Comparison of ENCODE assay signal across 18 cellular contexts in the genomic region with DNA sequence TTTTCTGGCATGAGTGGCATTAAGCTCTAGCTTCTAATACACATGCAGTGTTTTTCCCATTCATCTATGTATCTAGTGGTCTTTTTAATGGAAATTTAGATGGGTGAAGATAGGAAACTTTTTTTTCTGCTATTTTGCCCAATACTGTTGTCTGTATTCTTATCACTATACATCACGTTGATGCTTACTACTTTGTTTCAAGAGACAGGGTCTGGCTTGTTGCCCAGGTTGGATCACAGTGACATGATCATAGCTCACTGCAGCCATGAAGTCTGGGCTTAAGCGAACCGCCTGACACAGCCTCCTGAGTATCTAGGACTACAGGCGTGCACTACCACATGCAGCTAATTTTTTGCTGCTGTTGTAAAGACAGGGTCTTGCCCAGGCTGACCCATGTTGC.
DNase-seq lines count a peak whose midpoint lies in the region; ATAC-seq and TF ChIP-seq lines count a peak whose summit lies in the region.
"Had no signal": no experiment of that assay in that cellular context is flagged by ENCODE, and none has a peak within 500 bp of the region (broad histone marks: within the 10 kb centered on the region; RNA-seq: fewer than 3 reads in every experiment).

No MANE protein-coding gene starts in this region.

- H3K4me1 Mint-ChIP-seq in type B pancreatic cell (ENCODE audit: unreplicated experiment) = no peaks in the 10 kb centered on the region
- H3K4me1 Mint-ChIP-seq: activated naive CD4-positive, alpha-beta T cell treated with anti-CD3 and anti-CD28 coated beads, Interleukin-2, amount 10 ng/mL, durations not matched to agents 7 days and 5 days had no signal

- in situ Hi-C loops in GM13977 (cut with MboI; ENCODE audit: low pct_unique_long_range_greater_than_20kb, low sequenced_read_pairs, unreplicated experiment) = no loop called here

- no peaks in the 10 kb centered on the region for H3K9me3 Mint-ChIP-seq in type B pancreatic cell
- H3K9me3 Mint-ChIP-seq: memory B cell; T-helper 2 cell treated with Interferon-gamma antibody and Interleukin-4, amounts not matched to agents 5 μg/mL and 100 μg/mL, for 36 hours had no signal

- TF ChIP-seq CTCF in GM13977 (IDR thresholded peaks at IDR 0.05; ENCODE audit: extremely low read depth, insufficient read depth, missing control alignments) (no peak), type B pancreatic cell (conservative IDR thresholded peaks at IDR 0.05) (no peak)

- DNase-seq in Daoy (ENCODE audit: low read depth) (peak; percentile 5), NCI-H226 (peak; percentile 34), dermis microvascular lymphatic vessel endothelial cell (ENCODE audit: low read depth in 2 of 2) (peak; percentile 55 to 77), iris pigment epithelial cell (ENCODE audit: low read depth) (peak; percentile 80), GM13977 (ENCODE audit: low spot score) (no peak), type B pancreatic cell (ENCODE audit: extremely low spot score, unreplicated experiment) (no peak), iPS-NIHi7 (ENCODE audit: extremely low spot score) (no peak)
- DNase-seq: activated CD4-positive, alpha-beta T cell treated with anti-CD3 and anti-CD28 coated beads for 48 hours; activated naive CD4-positive, alpha-beta T cell treated with anti-CD3 and anti-CD28 coated beads, Interleukin-2, amount 10 ng/mL, durations not matched to agents 7 days and 5 days; CD8-positive, alpha-beta memory T cell; effector CD8-positive, alpha-beta T cell; SHP77; stimulated activated naive CD4-positive, alpha-beta T cell treated with Interleukin-2 at 50 U/mL for 16 hours; upper lobe of left lung had no signal

- peaks cover 3% of the 10 kb centered on the region for H3K36me3 Mint-ChIP-seq in type B pancreatic cell

- no peak overlapping the region for H3K4me3 Mint-ChIP-seq in type B pancreatic cell
- H3K4me3 Mint-ChIP-seq: activated naive CD4-positive, alpha-beta T cell treated with anti-CD3 and anti-CD28 coated beads, Interleukin-2, amount 10 ng/mL, durations not matched to agents 7 days and 5 days; CD8-positive, alpha-beta memory T cell; memory B cell; T-helper 2 cell treated with Interferon-gamma antibody and Interleukin-4, amounts not matched to agents 5 μg/mL and 100 μg/mL, for 36 hours had no signal

- H3K27ac Mint-ChIP-seq in type B pancreatic cell = no peak overlapping the region
- H3K27ac Mint-ChIP-seq: activated naive CD4-positive, alpha-beta T cell treated with anti-CD3 and anti-CD28 coated beads, Interleukin-2, amount 10 ng/mL, durations not matched to agents 7 days and 5 days; memory B cell; T-helper 2 cell treated with Interferon-gamma antibody and Interleukin-4, amounts not matched to agents 5 μg/mL and 100 μg/mL, for 36 hours had no signal

- no peak for ATAC-seq in GM18519 (IDR thresholded peaks at IDR 0.05; ENCODE audit: low FRiP score, unreplicated experiment)
- ATAC-seq: GM12878 had no signal

- no peaks in the 10 kb centered on the region for H3K27me3 Mint-ChIP-seq in type B pancreatic cell
- H3K27me3 Mint-ChIP-seq: activated naive CD4-positive, alpha-beta T cell treated with anti-CD3 and anti-CD28 coated beads, Interleukin-2, amount 10 ng/mL, durations not matched to agents 7 days and 5 days; CD8-positive, alpha-beta memory T cell; memory B cell had no signal

Comparison
In these comparisons a context has a peak if more than half of its experiments do, and no peak if none do; other contexts are left out.
1. DNase-seq: peak in Daoy (single experiment), NCI-H226 (single experiment), dermis microvascular lymphatic vessel endothelial cell (2 of 2) and iris pigment epithelial cell (single experiment); none in GM13977 (single experiment), type B pancreatic cell (single experiment) and iPS-NIHi7 (single experiment).